In the genomic region with DNA sequence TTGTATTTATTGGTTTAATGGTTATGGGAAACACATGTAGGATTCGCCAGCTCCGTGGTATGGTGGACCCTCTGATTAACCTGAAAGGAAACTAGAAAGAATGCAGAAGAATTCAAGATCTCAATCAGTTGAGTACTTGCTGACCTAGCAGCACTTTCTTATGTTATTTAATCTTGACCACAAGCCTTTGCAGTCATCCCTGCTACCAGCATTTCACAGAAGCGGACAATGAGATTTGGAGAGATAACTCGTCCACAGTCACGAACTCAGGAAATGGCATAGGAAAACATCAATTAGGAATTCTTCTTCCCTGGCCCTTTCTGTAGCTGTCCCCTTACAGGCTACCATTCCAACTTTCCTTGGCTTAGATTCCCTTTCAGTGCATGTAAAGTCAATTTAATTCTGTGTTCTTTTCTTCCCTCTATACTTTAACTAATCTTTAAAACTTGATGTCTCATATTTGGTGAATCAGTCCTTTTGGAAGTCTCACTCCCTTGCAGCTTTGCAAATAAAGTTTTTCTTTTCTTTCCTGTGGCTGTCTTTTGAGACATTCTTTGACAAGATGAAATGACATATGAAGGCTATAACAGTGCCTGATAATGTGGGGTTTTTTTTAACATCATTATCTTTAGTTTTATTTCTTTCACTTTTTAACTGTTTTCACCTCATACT, we compare ENCODE assay signal across 1 cellular context.
TF ChIP-seq lines count a peak whose summit lies in the region.

No MANE protein-coding gene starts in this region.

TF ChIP-seq in SK-N-SH, 30 proteins besides CTCF, POLR2A, EP300 and RAD21 (continued from another document):
- TF ChIP-seq, protein P1, sequence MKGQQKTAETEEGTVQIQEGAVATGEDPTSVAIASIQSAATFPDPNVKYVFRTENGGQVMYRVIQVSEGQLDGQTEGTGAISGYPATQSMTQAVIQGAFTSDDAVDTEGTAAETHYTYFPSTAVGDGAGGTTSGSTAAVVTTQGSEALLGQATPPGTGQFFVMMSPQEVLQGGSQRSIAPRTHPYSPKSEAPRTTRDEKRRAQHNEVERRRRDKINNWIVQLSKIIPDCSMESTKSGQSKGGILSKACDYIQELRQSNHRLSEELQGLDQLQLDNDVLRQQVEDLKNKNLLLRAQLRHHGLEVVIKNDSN (IDR thresholded peaks at IDR 0.05; ENCODE audit: borderline replicate concordance, low read depth) = no peak
- TF ChIP-seq, protein P2, sequence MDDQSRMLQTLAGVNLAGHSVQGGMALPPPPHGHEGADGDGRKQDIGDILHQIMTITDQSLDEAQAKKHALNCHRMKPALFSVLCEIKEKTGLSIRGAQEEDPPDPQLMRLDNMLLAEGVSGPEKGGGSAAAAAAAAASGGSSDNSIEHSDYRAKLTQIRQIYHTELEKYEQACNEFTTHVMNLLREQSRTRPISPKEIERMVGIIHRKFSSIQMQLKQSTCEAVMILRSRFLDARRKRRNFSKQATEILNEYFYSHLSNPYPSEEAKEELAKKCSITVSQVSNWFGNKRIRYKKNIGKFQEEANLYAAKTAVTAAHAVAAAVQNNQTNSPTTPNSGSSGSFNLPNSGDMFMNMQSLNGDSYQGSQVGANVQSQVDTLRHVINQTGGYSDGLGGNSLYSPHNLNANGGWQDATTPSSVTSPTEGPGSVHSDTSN (IDR thresholded peaks at IDR 0.05) = peak; percentile 66
- peak; percentile 52; the same call in 1 of the 2 replicates for TF ChIP-seq NFIC (IDR thresholded peaks at IDR 0.05; ENCODE audit: borderline replicate concordance)
- TF ChIP-seq GABPA (IDR thresholded peaks at IDR 0.05; ENCODE audit: low read depth) = no peak
